ENCODE assay signal across 9 cellular contexts in genomic region chr15:34436126-34436955, GRCh38. TPM values are rescaled to one million over a fixed set of nuclear protein-coding genes. Genes with fewer than 3 reads are reported as not detected.
DNase-seq lines count a peak whose midpoint lies in the region; ATAC-seq lines count a peak whose summit lies in the region.
"Had no signal": no experiment of that assay in that cellular context is flagged by ENCODE, and none has a peak within 500 bp of the region (broad histone marks: within the 10 kb centered on the region; RNA-seq: fewer than 3 reads in every experiment).

No MANE protein-coding gene starts in this region.

- no peak overlapping the region for H3K27ac ChIP-seq in HUES48 (ENCODE audit: low read depth, low read length)

- POLR2A ChIA-PET in activated naive CD8-positive, alpha-beta T cell treated with anti-CD3 and anti-CD28 coated beads, Interleukin-2, amount 10 ng/mL, durations not matched to agents 7 days and 5 days (lab: Charles Lee), result interaction anchor here (1.1 to 2.0 kb wide), 4 partner anchors 68 to 147 kb away, joined by 4 to 15 read pairs (median 6); partner anchors contain the start of genes GOLGA8B, LPCAT4 and SLC12A6

- H3K4me3 Mint-ChIP-seq in activated naive CD8-positive, alpha-beta T cell treated with anti-CD3 and anti-CD28 coated beads, Interleukin-2, amount 10 ng/mL, durations not matched to agents 7 days and 5 days, result peak overlapping the region; percentile 88
- peak overlapping the region; percentile 82 for H3K4me3 Mint-ChIP-seq in stimulated activated memory B cell treated with anti-CD40 and anti-IgM and Interleukin-4, amounts not matched to agents 10 μg/mL and 1 μg/mL and 100 μg/mL, for 72 hours

- peak overlapping the region; percentile 82 for H3K27ac Mint-ChIP-seq in activated naive CD8-positive, alpha-beta T cell treated with anti-CD3 and anti-CD28 coated beads, Interleukin-2, amount 10 ng/mL, durations not matched to agents 7 days and 5 days
- H3K27ac Mint-ChIP-seq in stimulated activated memory B cell treated with anti-CD40 and anti-IgM and Interleukin-4, amounts not matched to agents 10 μg/mL and 1 μg/mL and 100 μg/mL, for 72 hours, result peak overlapping the region; percentile 69

- H3K4me3 ChIP-seq in HUES48 (ENCODE audit: low read depth, low read length) (peak overlapping the region; percentile 63), iPS-15b (ENCODE audit: low read depth, low read length) (peak overlapping the region; percentile 46)

- H3K4me1 Mint-ChIP-seq in activated naive CD8-positive, alpha-beta T cell treated with anti-CD3 and anti-CD28 coated beads, Interleukin-2, amount 10 ng/mL, durations not matched to agents 7 days and 5 days, result peaks cover 22% of the 10 kb centered on the region
- H3K4me1 Mint-ChIP-seq in stimulated activated memory B cell treated with anti-CD40 and anti-IgM and Interleukin-4, amounts not matched to agents 10 μg/mL and 1 μg/mL and 100 μg/mL, for 72 hours, result peaks cover 40% of the 10 kb centered on the region

- DNase-seq in activated CD4-positive, CD25-positive, alpha-beta regulatory T cell treated with anti-CD3 and anti-CD28 coated beads, Interleukin-2, amount 50 U/mL, for 72 hours, result no peak
- DNase-seq in activated naive CD8-positive, alpha-beta T cell treated with anti-CD3 and anti-CD28 coated beads, Interleukin-2, amount 10 ng/mL, durations not matched to agents 7 days and 5 days, result peak; percentile 56
- no peak for DNase-seq in NCI-H2196 (lab: John Stamatoyannopoulos, UW; ENCODE audit: unreplicated experiment)
- DNase-seq: DND-41 had no signal

- peaks cover 22% of the 10 kb centered on the region for H3K36me3 Mint-ChIP-seq in activated naive CD8-positive, alpha-beta T cell treated with anti-CD3 and anti-CD28 coated beads, Interleukin-2, amount 10 ng/mL, durations not matched to agents 7 days and 5 days
- H3K36me3 Mint-ChIP-seq in stimulated activated memory B cell treated with anti-CD40 and anti-IgM and Interleukin-4, amounts not matched to agents 10 μg/mL and 1 μg/mL and 100 μg/mL, for 72 hours, result peaks cover 25% of the 10 kb centered on the region

- peak; percentile 21 to 42 for ATAC-seq in activated CD4-positive, CD25-positive, alpha-beta regulatory T cell treated with anti-CD3 and anti-CD28 coated beads, Interleukin-2, amount 50 U/mL, for 24 hours
- ATAC-seq in activated naive CD8-positive, alpha-beta T cell treated with anti-CD3 and anti-CD28 coated beads, Interleukin-2, amount 10 ng/mL, durations not matched to agents 7 days and 5 days (ENCODE audit: low read depth), result peak; percentile 46
- peak; percentile 46 for ATAC-seq in stimulated activated memory B cell treated with anti-CD40 and anti-IgM and Interleukin-4, amounts not matched to agents 10 μg/mL and 1 μg/mL and 100 μg/mL, for 72 hours
- no peak for ATAC-seq in HG03457 (IDR thresholded peaks at IDR 0.05; ENCODE audit: unreplicated experiment)

- H3K36me3 ChIP-seq in HUES48 (ENCODE audit: control insufficient read depth, insufficient read depth, low read length) (no peaks in the 10 kb centered on the region), iPS-15b (ENCODE audit: control insufficient read depth, insufficient read depth, low read length) (no peaks in the 10 kb centered on the region)

- peaks cover 10% of the 10 kb centered on the region for H3K27me3 Mint-ChIP-seq in activated naive CD8-positive, alpha-beta T cell treated with anti-CD3 and anti-CD28 coated beads, Interleukin-2, amount 10 ng/mL, durations not matched to agents 7 days and 5 days
- no peaks in the 10 kb centered on the region for H3K27me3 Mint-ChIP-seq in stimulated activated memory B cell treated with anti-CD40 and anti-IgM and Interleukin-4, amounts not matched to agents 10 μg/mL and 1 μg/mL and 100 μg/mL, for 72 hours

- no peaks in the 10 kb centered on the region for H3K9me3 Mint-ChIP-seq in activated naive CD8-positive, alpha-beta T cell treated with anti-CD3 and anti-CD28 coated beads, Interleukin-2, amount 10 ng/mL, durations not matched to agents 7 days and 5 days
- H3K9me3 Mint-ChIP-seq in stimulated activated memory B cell treated with anti-CD40 and anti-IgM and Interleukin-4, amounts not matched to agents 10 μg/mL and 1 μg/mL and 100 μg/mL, for 72 hours, result no peaks in the 10 kb centered on the region

- peaks cover 5% of the 10 kb centered on the region for H3K9me3 ChIP-seq in HUES48 (ENCODE audit: control insufficient read depth, insufficient read depth, low read length)
- H3K9me3 ChIP-seq in iPS-15b (ENCODE audit: control insufficient read depth, insufficient read depth, low read length), result no peaks in the 10 kb centered on the region

- H3K4me1 ChIP-seq in HUES48 (ENCODE audit: control insufficient read depth, insufficient read depth, low read length) (no peaks in the 10 kb centered on the region), iPS-15b (ENCODE audit: control insufficient read depth, insufficient read depth, low read length) (no peaks in the 10 kb centered on the region)

- H3K9ac ChIP-seq in HUES48 (ENCODE audit: low read depth, low read length) (no peak overlapping the region), iPS-15b (ENCODE audit: low read depth, low read length) (no peak overlapping the region)

- H3K27me3 ChIP-seq in HUES48 (ENCODE audit: control insufficient read depth, insufficient read depth, low read length), result peaks cover 43% of the 10 kb centered on the region
- peaks cover 15% of the 10 kb centered on the region for H3K27me3 ChIP-seq in iPS-15b (ENCODE audit: control insufficient read depth, insufficient read depth, low read length)

RNA-seq across cellular contexts. Expression of gene GOLGA8A, which starts 1.3 kb away (rescaled TPM):
- 100 to 1,000 TPM; 307 to 311 TPM for total RNA-seq in activated naive CD8-positive, alpha-beta T cell treated with anti-CD3 and anti-CD28 coated beads, Interleukin-2, amount 10 ng/mL, durations not matched to agents 7 days and 5 days
